Comparison of ENCODE assay signal across 3 cellular contexts in the genomic region with DNA sequence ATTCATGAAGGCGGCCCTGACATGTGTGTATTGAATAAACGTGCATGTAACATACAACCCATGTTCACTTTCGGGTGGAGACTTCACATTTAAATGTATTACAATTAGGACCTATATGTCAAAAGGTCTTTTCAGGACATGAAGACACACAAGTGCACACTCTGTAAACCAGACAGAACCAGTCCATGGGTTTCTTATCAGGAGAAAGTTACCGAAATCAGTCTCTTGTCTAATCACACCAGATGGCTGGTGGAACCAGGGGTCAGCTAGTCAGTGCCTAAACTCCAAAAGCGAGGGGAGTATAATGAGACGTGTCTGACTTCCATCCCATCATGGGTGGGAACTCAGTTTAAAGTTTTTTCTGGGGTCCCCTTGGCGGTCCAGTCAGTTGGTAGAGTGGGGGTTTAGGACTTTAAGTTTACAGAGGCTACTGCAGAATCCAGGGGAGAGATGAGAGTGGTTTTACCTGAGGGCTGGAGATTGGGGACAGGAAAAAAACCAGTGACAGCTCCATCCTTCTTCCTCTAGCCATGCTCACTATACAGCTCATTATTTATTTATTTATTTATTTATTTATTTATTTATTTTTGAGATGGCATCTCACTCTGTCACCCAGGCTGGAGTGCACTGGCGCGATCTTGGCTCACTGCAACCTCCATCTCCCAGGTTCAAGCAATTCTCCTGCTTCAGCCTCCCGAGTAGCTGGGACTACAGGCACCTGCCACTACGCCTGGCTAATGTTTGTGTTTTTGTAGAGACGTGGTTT.
TF ChIP-seq lines count a peak whose summit lies in the region.

No MANE protein-coding gene starts in this region.

TF ChIP-seq in A549, 52 proteins besides CTCF, POLR2A, EP300 and RAD21:
- TF ChIP-seq CHD4 (IDR thresholded peaks at IDR 0.05; ENCODE audit: borderline replicate concordance) (no peak), JUNB (IDR thresholded peaks at IDR 0.05) (no peak), RARB (CRISPR knock-in tag; IDR thresholded peaks at IDR 0.05) (no peak), GATA3 (IDR thresholded peaks at IDR 0.05; ENCODE audit: borderline replicate concordance) (no peak), ZC3H11A (IDR thresholded peaks at IDR 0.05) (peak; percentile 51)
- TF ChIP-seq, protein P1, sequence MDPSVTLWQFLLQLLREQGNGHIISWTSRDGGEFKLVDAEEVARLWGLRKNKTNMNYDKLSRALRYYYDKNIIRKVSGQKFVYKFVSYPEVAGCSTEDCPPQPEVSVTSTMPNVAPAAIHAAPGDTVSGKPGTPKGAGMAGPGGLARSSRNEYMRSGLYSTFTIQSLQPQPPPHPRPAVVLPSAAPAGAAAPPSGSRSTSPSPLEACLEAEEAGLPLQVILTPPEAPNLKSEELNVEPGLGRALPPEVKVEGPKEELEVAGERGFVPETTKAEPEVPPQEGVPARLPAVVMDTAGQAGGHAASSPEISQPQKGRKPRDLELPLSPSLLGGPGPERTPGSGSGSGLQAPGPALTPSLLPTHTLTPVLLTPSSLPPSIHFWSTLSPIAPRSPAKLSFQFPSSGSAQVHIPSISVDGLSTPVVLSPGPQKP (IDR thresholded peaks at IDR 0.05; ENCODE audit: low read depth, low read length) = no peak

TF ChIP-seq in IMR-90, 13 proteins besides CTCF, POLR2A, EP300 and RAD21:
- no peak for TF ChIP-seq FOS (IDR thresholded peaks at IDR 0.05; ENCODE audit: low read depth, low read length)
TF ChIP-seq in IMR-90: peak in this region for 0.

TF ChIP-seq in K562, 482 proteins besides CTCF, POLR2A, EP300 and RAD21:
- TF ChIP-seq ARID1B (IDR thresholded peaks at IDR 0.05) (peak; percentile 25; the same call in 1 of the 2 replicates), TAL1 (IDR thresholded peaks at IDR 0.05) (peak; percentile 42), CBFA2T3 (IDR thresholded peaks at IDR 0.05) (0 out of 2 replicates have a peak, but pooled peaks have one; percentile 21), ZNF232 (CRISPR knock-in tag; IDR thresholded peaks at IDR 0.05) (no peak), SLC30A9 (CRISPR knock-in tag; IDR thresholded peaks at IDR 0.05) (no peak), XRCC3 (IDR thresholded peaks at IDR 0.05) (no peak)
- TF ChIP-seq, protein P2, sequence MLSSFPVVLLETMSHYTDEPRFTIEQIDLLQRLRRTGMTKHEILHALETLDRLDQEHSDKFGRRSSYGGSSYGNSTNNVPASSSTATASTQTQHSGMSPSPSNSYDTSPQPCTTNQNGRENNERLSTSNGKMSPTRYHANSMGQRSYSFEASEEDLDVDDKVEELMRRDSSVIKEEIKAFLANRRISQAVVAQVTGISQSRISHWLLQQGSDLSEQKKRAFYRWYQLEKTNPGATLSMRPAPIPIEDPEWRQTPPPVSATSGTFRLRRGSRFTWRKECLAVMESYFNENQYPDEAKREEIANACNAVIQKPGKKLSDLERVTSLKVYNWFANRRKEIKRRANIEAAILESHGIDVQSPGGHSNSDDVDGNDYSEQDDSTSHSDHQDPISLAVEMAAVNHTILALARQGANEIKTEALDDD (IDR thresholded peaks at IDR 0.05) = peak; percentile 62
TF ChIP-seq in K562: peak in this region for 4.
